In genomic region chr10:84524435-84524834, GRCh38 we compare ENCODE assay signal across 18 cellular contexts.
"Had no signal": no experiment of that assay in that cellular context is flagged by ENCODE, and none has a peak within 500 bp of the region (broad histone marks: within the 10 kb centered on the region; RNA-seq: fewer than 3 reads in every experiment).

No MANE protein-coding gene starts in this region.

- H3K27ac Mint-ChIP-seq: endodermal cell had no signal

- H3K4me3 Mint-ChIP-seq: endodermal cell; naive thymus-derived CD8-positive, alpha-beta T cell; neural crest cell had no signal

- H3K27me3 ChIP-seq: colonic mucosa, gastrocnemius medialis, left lung, right atrium auricular region, upper lobe of left lung, uterus had no signal

- H3K9me3 ChIP-seq: colonic mucosa, gastrocnemius medialis, lower lobe of right lung, uterus had no signal

- H3K4me1 ChIP-seq: colonic mucosa, gastrocnemius medialis, left lung, lower lobe of right lung, right atrium auricular region, uterus had no signal

- ATAC-seq: esophagus mucosa; gastrocnemius medialis; left lung; mucosa of descending colon; naive thymus-derived CD8-positive, alpha-beta T cell had no signal

- DNase-seq: colonic mucosa; effector CD4-positive, alpha-beta T cell; endodermal cell; gastrocnemius medialis; left lung; lower lobe of right lung; mesenchymal stem cell; mucosa of descending colon; naive thymus-derived CD8-positive, alpha-beta T cell; posterior cingulate gyrus; small intestine; stimulated activated CD4-positive, alpha-beta T cell treated with anti-CD3 and anti-CD28 coated beads, Interleukin-2, amount 100 ng/mL, for 48 hours; stimulated activated naive CD4-positive, alpha-beta T cell treated with Interleukin-2 at 50 U/mL for 16 hours; upper lobe of left lung; uterus had no signal

- H3K4me3 ChIP-seq: colonic mucosa, gastrocnemius medialis, left lung, lower lobe of right lung, mucosa of descending colon, right atrium auricular region, upper lobe of left lung, uterus had no signal

- H3K27ac ChIP-seq: colonic mucosa, gastrocnemius medialis, left lung, lower lobe of right lung, right atrium auricular region, upper lobe of left lung, uterus had no signal

- H3K36me3 ChIP-seq: colonic mucosa, gastrocnemius medialis, left lung, lower lobe of right lung, right atrium auricular region, upper lobe of left lung, uterus had no signal
